In the genomic region with DNA sequence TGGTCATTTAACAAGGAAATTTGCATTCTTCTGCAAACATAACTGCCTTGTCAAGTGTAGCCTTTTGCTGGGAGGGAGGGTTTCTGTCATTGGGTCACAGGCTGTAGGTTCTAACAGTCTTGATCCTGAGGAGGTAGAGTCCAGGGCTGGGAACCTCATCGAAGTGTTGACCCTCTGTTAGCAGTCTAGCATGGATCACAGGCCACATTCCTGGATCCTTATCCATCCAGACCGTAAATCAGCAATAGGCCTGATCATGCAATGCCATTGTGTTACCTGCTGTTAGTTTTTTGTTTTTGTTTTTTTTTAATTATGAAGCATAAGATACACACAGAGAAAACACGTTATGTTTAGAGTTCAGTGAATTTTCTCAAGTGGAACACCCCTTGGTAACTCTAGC, we compare ENCODE assay signal across 26 cellular contexts.
"Had no signal": no experiment of that assay in that cellular context is flagged by ENCODE, and none has a peak within 500 bp of the region (broad histone marks: within the 10 kb centered on the region; RNA-seq: fewer than 3 reads in every experiment).

No MANE protein-coding gene starts in this region.

- H3K4me1 ChIP-seq: Peyer's patch had no signal

- H3K4me3 ChIP-seq: ascending aorta, body of pancreas, Peyer's patch, SJSA1 had no signal

- H3K4me3 Mint-ChIP-seq: activated CD8-positive, alpha-beta T cell treated with anti-CD3 and anti-CD28 coated beads, Interleukin-2, amount 10 ng/mL, durations not matched to agents 7 days and 5 days; activated naive CD4-positive, alpha-beta T cell treated with anti-CD3 and anti-CD28 coated beads, Interleukin-2, amount 50 U/mL, for 24 hours; activated naive CD8-positive, alpha-beta T cell treated with anti-CD3 and anti-CD28 coated beads, Interleukin-2, amount 50 U/mL, for 24 hours; activated T-helper 1 cell treated with anti-CD3 and anti-CD28 coated beads, Interleukin-12 subunit alpha, Interleukin-12 subunit beta, Interleukin-2, Interleukin-4 antibody, amounts not matched to agents 30 ng/mL and 10 ng/mL and 1 ng/mL, durations not matched to agents 14 hours and 24 hours and 36 hours; T-helper 1 cell treated with Interleukin-12 subunit alpha and Interleukin-12 subunit beta and Interleukin-4 antibody, amounts not matched to agents 30 μg/mL and 1 μg/mL, for 36 hours had no signal

- H3K27ac Mint-ChIP-seq: activated CD8-positive, alpha-beta T cell treated with anti-CD3 and anti-CD28 coated beads, Interleukin-2, amount 10 ng/mL, durations not matched to agents 7 days and 5 days; activated naive CD4-positive, alpha-beta T cell treated with anti-CD3 and anti-CD28 coated beads, Interleukin-2, amount 50 U/mL, for 24 hours; activated naive CD8-positive, alpha-beta T cell treated with anti-CD3 and anti-CD28 coated beads, Interleukin-2, amount 50 U/mL, for 24 hours; activated T-helper 1 cell treated with anti-CD3 and anti-CD28 coated beads, Interleukin-12 subunit alpha, Interleukin-12 subunit beta, Interleukin-2, Interleukin-4 antibody, amounts not matched to agents 30 ng/mL and 10 ng/mL and 1 ng/mL, durations not matched to agents 14 hours and 24 hours and 36 hours; T-helper 1 cell treated with Interleukin-12 subunit alpha and Interleukin-12 subunit beta and Interleukin-4 antibody, amounts not matched to agents 30 μg/mL and 1 μg/mL, for 36 hours had no signal

- H3K27me3 Mint-ChIP-seq: activated naive CD4-positive, alpha-beta T cell treated with anti-CD3 and anti-CD28 coated beads, Interleukin-2, amount 50 U/mL, for 24 hours; activated naive CD8-positive, alpha-beta T cell treated with anti-CD3 and anti-CD28 coated beads, Interleukin-2, amount 50 U/mL, for 24 hours had no signal

- H3K4me1 Mint-ChIP-seq: activated naive CD4-positive, alpha-beta T cell treated with anti-CD3 and anti-CD28 coated beads, Interleukin-2, amount 50 U/mL, for 24 hours; activated naive CD8-positive, alpha-beta T cell treated with anti-CD3 and anti-CD28 coated beads, Interleukin-2, amount 50 U/mL, for 24 hours had no signal

- H3K27ac ChIP-seq: Peyer's patch, SJSA1 had no signal

- ATAC-seq: activated CD8-positive, alpha-beta T cell treated with anti-CD3 and anti-CD28 coated beads, Interleukin-2, amount 10 ng/mL, durations not matched to agents 7 days and 5 days; activated naive CD8-positive, alpha-beta T cell treated with anti-CD3 and anti-CD28 coated beads, Interleukin-2, amount 50 U/mL, for 24 hours; body of pancreas had no signal

- H3K36me3 Mint-ChIP-seq: activated naive CD4-positive, alpha-beta T cell treated with anti-CD3 and anti-CD28 coated beads, Interleukin-2, amount 50 U/mL, for 24 hours had no signal

- H3K27me3 ChIP-seq: ascending aorta, body of pancreas, Peyer's patch, SJSA1 had no signal

- H3K9me3 ChIP-seq: ascending aorta, body of pancreas, Peyer's patch, SJSA1 had no signal

- FAIRE-seq: bronchial epithelial cell had no signal

- DNase-seq: activated CD4-positive, alpha-beta T cell treated with anti-CD3 and anti-CD28 coated beads for 48 hours; activated CD4-positive, alpha-beta T cell treated with anti-CD3 and anti-CD28 coated beads, Interleukin-2, amount 50 U/mL, for 4 hours; activated CD4-positive, CD25-positive, alpha-beta regulatory T cell treated with anti-CD3 and anti-CD28 coated beads, Interleukin-2, amount 50 U/mL, for 72 hours; activated CD8-positive, alpha-beta memory T cell treated with anti-CD3 and anti-CD28 coated beads, Interleukin-2, amount 50 U/mL, for 48 hours; activated CD8-positive, alpha-beta T cell treated with anti-CD3 and anti-CD28 coated beads, Interleukin-2, amount 10 ng/mL, durations not matched to agents 7 days and 5 days; activated effector memory CD4-positive, alpha-beta T cell treated with Interleukin-2 at 50 U/mL for 16 hours; activated naive CD4-positive, alpha-beta T cell; activated naive CD8-positive, alpha-beta T cell treated with anti-CD3 and anti-CD28 coated beads, Interleukin-2, amount 50 U/mL, for 24 hours; activated T-cell treated with anti-CD3 and anti-CD28 coated beads, Interleukin-2, amount 50 U/mL, for 1 hour; amniotic stem cell; body of pancreas; Kasumi-1; NCI-H1048; NCI-H146; NCI-H187 treated with DMSO at 0.1 percent for 48 hours; NCI-H2081 treated with DMSO at 0.1 percent for 48 hours; NCI-H446; NCI-H524; Peyer's patch; SHP77 had no signal

- H3K9me3 Mint-ChIP-seq: activated naive CD4-positive, alpha-beta T cell treated with anti-CD3 and anti-CD28 coated beads, Interleukin-2, amount 50 U/mL, for 24 hours; activated naive CD8-positive, alpha-beta T cell treated with anti-CD3 and anti-CD28 coated beads, Interleukin-2, amount 50 U/mL, for 24 hours; activated T-helper 1 cell treated with anti-CD3 and anti-CD28 coated beads, Interleukin-12 subunit alpha, Interleukin-12 subunit beta, Interleukin-2, Interleukin-4 antibody, amounts not matched to agents 30 ng/mL and 10 ng/mL and 1 ng/mL, durations not matched to agents 14 hours and 24 hours and 36 hours; T-helper 1 cell treated with Interleukin-12 subunit alpha and Interleukin-12 subunit beta and Interleukin-4 antibody, amounts not matched to agents 30 μg/mL and 1 μg/mL, for 36 hours had no signal
